In genomic region chr4:48068182-48068581, GRCh38 we compare ENCODE assay signal across 1 cellular context.
TF ChIP-seq lines count a peak whose summit lies in the region.

No MANE protein-coding gene starts in this region.

TF ChIP-seq in GM12878, 131 proteins besides CTCF, POLR2A, EP300 and RAD21:
- TF ChIP-seq ASH2L (IDR thresholded peaks at IDR 0.05; ENCODE audit: borderline replicate concordance, low read depth): no peak
- no peak for TF ChIP-seq SIX5 (IDR thresholded peaks at IDR 0.05; ENCODE audit: low read depth, low read length, severe bottlenecking)
- TF ChIP-seq NRF1 (conservative IDR thresholded peaks at IDR 0.05; ENCODE audit: low read depth, low read length): no peak
- no peak for TF ChIP-seq CBX5 (IDR thresholded peaks at IDR 0.05; ENCODE audit: low read depth)
- TF ChIP-seq ZNF24 (IDR thresholded peaks at IDR 0.05): no peak
- TF ChIP-seq TCF7 (IDR thresholded peaks at IDR 0.05; ENCODE audit: borderline replicate concordance): 0 out of 2 replicates have a peak, but pooled peaks have one; percentile 24
- TF ChIP-seq, protein P1, sequence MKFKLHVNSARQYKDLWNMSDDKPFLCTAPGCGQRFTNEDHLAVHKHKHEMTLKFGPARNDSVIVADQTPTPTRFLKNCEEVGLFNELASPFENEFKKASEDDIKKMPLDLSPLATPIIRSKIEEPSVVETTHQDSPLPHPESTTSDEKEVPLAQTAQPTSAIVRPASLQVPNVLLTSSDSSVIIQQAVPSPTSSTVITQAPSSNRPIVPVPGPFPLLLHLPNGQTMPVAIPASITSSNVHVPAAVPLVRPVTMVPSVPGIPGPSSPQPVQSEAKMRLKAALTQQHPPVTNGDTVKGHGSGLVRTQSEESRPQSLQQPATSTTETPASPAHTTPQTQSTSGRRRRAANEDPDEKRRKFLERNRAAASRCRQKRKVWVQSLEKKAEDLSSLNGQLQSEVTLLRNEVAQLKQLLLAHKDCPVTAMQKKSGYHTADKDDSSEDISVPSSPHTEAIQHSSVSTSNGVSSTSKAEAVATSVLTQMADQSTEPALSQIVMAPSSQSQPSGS (IDR thresholded peaks at IDR 0.05; ENCODE audit: low read length): peak; percentile 22; the same call in 1 of the 2 replicates
- no peak for TF ChIP-seq MLLT1 (IDR thresholded peaks at IDR 0.05)
- no peak for TF ChIP-seq SP1 (IDR thresholded peaks at IDR 0.05; ENCODE audit: low read depth, low read length)
- TF ChIP-seq NFYA (IDR thresholded peaks at IDR 0.05; ENCODE audit: borderline replicate concordance, low read depth, low read length): no peak
- peak; percentile 69 for TF ChIP-seq JUNB (IDR thresholded peaks at IDR 0.05)
